Comparison of ENCODE assay signal across 8 cellular contexts in the genomic region with DNA sequence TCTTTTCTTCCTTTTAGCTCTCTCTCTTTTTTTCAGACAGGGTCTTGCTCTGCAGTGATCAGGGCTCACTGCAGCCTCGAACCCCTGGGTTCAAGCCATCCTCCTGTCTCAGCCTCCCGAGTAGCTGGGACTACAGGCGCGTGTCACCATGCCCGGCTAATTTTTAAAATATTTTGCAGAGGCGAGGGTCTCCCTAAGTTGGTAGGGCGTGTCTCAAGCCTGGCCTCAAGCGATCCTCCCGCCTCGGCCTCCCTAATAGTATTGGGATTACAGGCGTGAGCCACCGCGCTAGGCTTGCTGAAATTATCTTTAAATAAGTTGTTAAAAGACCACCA. TPM values are rescaled to one million over a fixed set of nuclear protein-coding genes. Genes with fewer than 3 reads are reported as not detected.
DNase-seq lines count a peak whose midpoint lies in the region; ATAC-seq, FAIRE-seq and TF ChIP-seq lines count a peak whose summit lies in the region.

No MANE protein-coding gene starts in this region.

- H3K36me3 ChIP-seq in left ventricle myocardium inferior (no peaks in the 10 kb centered on the region), bronchial epithelial cell (ENCODE audit: control insufficient read depth, insufficient read depth, low read length) (no peaks in the 10 kb centered on the region), mucosa of descending colon (ENCODE audit: low read depth) (no peaks in the 10 kb centered on the region)

- H3K4me1 ChIP-seq in left ventricle myocardium inferior (peaks cover 43% of the 10 kb centered on the region), mucosa of descending colon (ENCODE audit: low read depth) (peaks cover 14% of the 10 kb centered on the region)

- peak overlapping the region; percentile 98 for H3K27ac ChIP-seq in left ventricle myocardium inferior (replicated peaks)

- H3K4me3 ChIP-seq in left ventricle myocardium inferior (peak overlapping the region; percentile 88), bronchial epithelial cell (ENCODE audit: low read depth, low read length) (peak overlapping the region; percentile 74), mucosa of descending colon (peak overlapping the region; percentile 59)

- no peak for FAIRE-seq in bronchial epithelial cell (lab: Jason Lieb, UNC)

- ATAC-seq in left ventricle myocardium superior (no peak), mucosa of descending colon (no peak), HG02973 (IDR thresholded peaks at IDR 0.05; ENCODE audit: unreplicated experiment) (no peak)

- TF ChIP-seq CTCF in left ventricle myocardium inferior (IDR thresholded peaks at IDR 0.05; ENCODE audit: borderline replicate concordance) (no peak), bronchial epithelial cell (IDR thresholded peaks at IDR 0.05; ENCODE audit: insufficient read depth, low read length, severe bottlenecking) (no peak), mucosa of descending colon (IDR thresholded peaks at IDR 0.05) (no peak)

- H3K27me3 ChIP-seq in left ventricle myocardium inferior (ENCODE audit: low read depth) (no peaks in the 10 kb centered on the region), bronchial epithelial cell (ENCODE audit: control insufficient read depth, insufficient read depth, low read length) (no peaks in the 10 kb centered on the region)

- DNase-seq in left ventricle myocardium inferior (no peak), left ventricle myocardium superior (no peak), bronchial epithelial cell (ENCODE audit: low read depth) (no peak), mucosa of descending colon (no peak), NCI-H446 treated with DMSO at 0.1 percent for 48 hours (lab: John Stamatoyannopoulos, UW) (no peak), NCI-H446 (lab: John Stamatoyannopoulos, UW) (no peak)
- DNase-seq in activated CD4-positive, alpha-beta T cell treated with anti-CD3 and anti-CD28 coated beads, Interleukin-2, amount 50 U/mL, for 48 hours = no peak

- intact Hi-C loops in left ventricle myocardium inferior (cut with micrococcal nuclease) (no loop called here), left ventricle myocardium superior (cut with micrococcal nuclease) (no loop called here), mucosa of descending colon (cut with DNase I, micrococcal nuclease) (no loop called here)

- H3K9me3 ChIP-seq in left ventricle myocardium inferior (replicated peaks) = no peaks in the 10 kb centered on the region
- H3K9me3 ChIP-seq in mucosa of descending colon = peaks cover 3% of the 10 kb centered on the region

RNA-seq across cellular contexts. Expression of a gene that starts 0.8 kb away (rescaled TPM):
- total RNA-seq in left ventricle myocardium inferior = 11.3 TPM
- total RNA-seq in left ventricle myocardium superior = 11.1 TPM
- 14.7 and 22.7 TPM in 2 replicates for total RNA-seq in bronchial epithelial cell
- 10 to 100 TPM; 25.4 to 26.5 (median 25.4) TPM for total RNA-seq in mucosa of descending colon

RNA-seq across cellular contexts. Expression of a gene that starts 5.5 kb away (rescaled TPM):
- total RNA-seq in left ventricle myocardium inferior = 33.0 TPM
- total RNA-seq in left ventricle myocardium superior = 37.9 TPM
- 22.1 and 27.5 TPM in 2 replicates for total RNA-seq in bronchial epithelial cell
- 10 to 100 TPM; 27.5 to 45.3 (median 28.8) TPM for total RNA-seq in mucosa of descending colon

RNA-seq across cellular contexts. Expression of a gene that starts 58.6 kb away (rescaled TPM):
- 895 TPM for total RNA-seq in left ventricle myocardium inferior
- 886 TPM for total RNA-seq in left ventricle myocardium superior
- 84.2 and 176 TPM in 2 replicates for total RNA-seq in bronchial epithelial cell
- total RNA-seq in mucosa of descending colon = 100 to 1,000 TPM; 182 to 275 (median 247) TPM
